In the genomic region with DNA sequence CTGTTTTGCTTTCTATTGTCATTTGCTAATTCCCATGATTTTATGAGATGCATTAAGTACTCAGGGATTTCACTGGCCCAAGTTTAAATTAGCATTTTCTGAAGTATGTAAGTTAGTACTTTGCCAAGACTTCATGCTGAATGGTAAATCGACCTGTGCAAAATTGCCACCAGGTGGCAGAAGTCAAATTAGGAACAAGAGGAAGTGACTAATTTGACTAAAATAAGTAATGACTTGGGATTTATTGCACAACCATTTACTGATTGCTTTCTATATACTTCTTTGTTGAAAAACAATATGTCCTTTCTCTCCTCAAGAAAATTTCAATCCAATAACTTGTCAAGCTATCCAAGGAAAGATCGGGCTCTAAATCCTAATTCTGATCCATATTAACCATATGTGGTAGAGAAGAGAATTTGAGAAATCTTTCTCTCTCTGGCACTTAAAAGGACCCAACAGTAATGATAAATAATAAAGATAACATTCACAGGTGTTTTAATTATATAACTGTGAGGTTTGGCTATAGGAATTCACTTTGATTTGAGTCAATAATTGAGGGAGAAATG, we compare ENCODE assay signal across 9 cellular contexts.
DNase-seq lines count a peak whose midpoint lies in the region; ATAC-seq and TF ChIP-seq lines count a peak whose summit lies in the region.
"Had no signal": no experiment of that assay in that cellular context is flagged by ENCODE, and none has a peak within 500 bp of the region (broad histone marks: within the 10 kb centered on the region; RNA-seq: fewer than 3 reads in every experiment).

No MANE protein-coding gene starts in this region.

- no peak for ATAC-seq in activated CD8-positive, alpha-beta memory T cell treated with anti-CD3 and anti-CD28 coated beads, Interleukin-2, amount 10 ng/mL, durations not matched to agents 7 days and 5 days
- ATAC-seq in HG02798 (IDR thresholded peaks at IDR 0.05; ENCODE audit: poor library complexity, unreplicated experiment) (peak; percentile 58), HG03095 (IDR thresholded peaks at IDR 0.05; ENCODE audit: unreplicated experiment) (no peak)
- ATAC-seq: CD8-positive, alpha-beta T cell had no signal

- H3K27ac Mint-ChIP-seq in activated CD8-positive, alpha-beta memory T cell treated with anti-CD3 and anti-CD28 coated beads, Interleukin-2, amount 10 ng/mL, durations not matched to agents 7 days and 5 days = no peak overlapping the region
- H3K27ac Mint-ChIP-seq in nephron progenitor cell = no peak overlapping the region
- H3K27ac Mint-ChIP-seq: CD8-positive, alpha-beta T cell had no signal

- H3K9me3 Mint-ChIP-seq in activated CD8-positive, alpha-beta memory T cell treated with anti-CD3 and anti-CD28 coated beads, Interleukin-2, amount 10 ng/mL, durations not matched to agents 7 days and 5 days (ENCODE audit: low read depth) = peaks cover 2% of the 10 kb centered on the region
- peaks cover 3% of the 10 kb centered on the region for H3K9me3 Mint-ChIP-seq in nephron progenitor cell

- H3K4me3 Mint-ChIP-seq in activated CD8-positive, alpha-beta memory T cell treated with anti-CD3 and anti-CD28 coated beads, Interleukin-2, amount 10 ng/mL, durations not matched to agents 7 days and 5 days = no peak overlapping the region
- H3K4me3 Mint-ChIP-seq in nephron progenitor cell = no peak overlapping the region
- H3K4me3 Mint-ChIP-seq: CD8-positive, alpha-beta T cell had no signal

- no peaks in the 10 kb centered on the region for H3K36me3 Mint-ChIP-seq in activated CD8-positive, alpha-beta memory T cell treated with anti-CD3 and anti-CD28 coated beads, Interleukin-2, amount 10 ng/mL, durations not matched to agents 7 days and 5 days
- no peaks in the 10 kb centered on the region for H3K36me3 Mint-ChIP-seq in nephron progenitor cell (ENCODE audit: low read depth)
- H3K36me3 Mint-ChIP-seq: CD8-positive, alpha-beta T cell had no signal

- DNase-seq in activated CD8-positive, alpha-beta memory T cell treated with anti-CD3 and anti-CD28 coated beads, Interleukin-2, amount 10 ng/mL, durations not matched to agents 7 days and 5 days = peak; percentile 42
- no peak for DNase-seq in activated CD8-positive, alpha-beta memory T cell treated with anti-CD3 and anti-CD28 coated beads for 24 hours
- DNase-seq in NOMO-1 (lab: John Stamatoyannopoulos, UW; ENCODE audit: unreplicated experiment in 2 of 2) (peak; percentile 10 to 76), cerebellar cortex (ENCODE audit: low spot score) (peak; percentile 15), nephron progenitor cell (peak; percentile 16), GM19240 (ENCODE audit: insufficient read length, low spot score) (no peak)

- CTCF ChIA-PET in activated CD8-positive, alpha-beta memory T cell treated with anti-CD3 and anti-CD28 coated beads, Interleukin-2, amount 10 ng/mL, durations not matched to agents 7 days and 5 days (lab: Charles Lee) = no interaction called here

- H3K27me3 Mint-ChIP-seq in activated CD8-positive, alpha-beta memory T cell treated with anti-CD3 and anti-CD28 coated beads, Interleukin-2, amount 10 ng/mL, durations not matched to agents 7 days and 5 days = no peaks in the 10 kb centered on the region
- no peaks in the 10 kb centered on the region for H3K27me3 Mint-ChIP-seq in nephron progenitor cell (ENCODE audit: low read depth, poor library complexity)

- peak; percentile 51 for TF ChIP-seq CTCF in nephron progenitor cell (IDR thresholded peaks at IDR 0.05)

- no peaks in the 10 kb centered on the region for H3K4me1 Mint-ChIP-seq in activated CD8-positive, alpha-beta memory T cell treated with anti-CD3 and anti-CD28 coated beads, Interleukin-2, amount 10 ng/mL, durations not matched to agents 7 days and 5 days
- H3K4me1 Mint-ChIP-seq in nephron progenitor cell = no peaks in the 10 kb centered on the region

Comparison
In these comparisons a context has a peak if more than half of its experiments do, and no peak if none do; other contexts are left out.
1. DNase-seq: peak in activated CD8-positive, alpha-beta memory T cell treated with anti-CD3 and anti-CD28 coated beads, Interleukin-2, amount 10 ng/mL, durations not matched to agents 7 days and 5 days (single experiment), NOMO-1 (2 of 2), cerebellar cortex (single experiment) and nephron progenitor cell (single experiment); none in activated CD8-positive, alpha-beta memory T cell treated with anti-CD3 and anti-CD28 coated beads for 24 hours (single experiment) and GM19240 (single experiment).